In genomic region chr20:25309395-25310267, GRCh38 we compare ENCODE assay signal across 1 cellular context.
A peak's percentile ranks its signal among the peaks of the same experiment; 100 is the strongest.
TF ChIP-seq lines count a peak whose summit lies in the region.

No MANE protein-coding gene starts in this region.

TF ChIP-seq in HepG2, 621 proteins besides CTCF, POLR2A, EP300 and RAD21 (continued from another document and continues in another):
- TF ChIP-seq TSC22D2 (CRISPR knock-in tag; IDR thresholded peaks at IDR 0.05; ENCODE audit: borderline replicate concordance) (no peak; the same call in 1 of the 2 replicates), YEATS2 (CRISPR knock-in tag; IDR thresholded peaks at IDR 0.05; ENCODE audit: borderline replicate concordance) (no peak), ZNF746 (CRISPR knock-in tag; IDR thresholded peaks at IDR 0.05) (no peak), KDM5B (CRISPR knock-in tag; IDR thresholded peaks at IDR 0.05; ENCODE audit: borderline replicate concordance) (no peak), POGZ (CRISPR knock-in tag; IDR thresholded peaks at IDR 0.05) (no peak), ONECUT2 (CRISPR knock-in tag; IDR thresholded peaks at IDR 0.05) (no peak), ZNF615 (CRISPR knock-in tag; IDR thresholded peaks at IDR 0.05; ENCODE audit: borderline replicate concordance) (no peak), ZBTB38 (CRISPR knock-in tag; IDR thresholded peaks at IDR 0.05) (no peak), ZNF652 (CRISPR knock-in tag; IDR thresholded peaks at IDR 0.05; ENCODE audit: borderline replicate concordance, low read depth) (no peak), ATF7-NPFF (CRISPR knock-in tag; IDR thresholded peaks at IDR 0.05; ENCODE audit: low read depth) (no peak), ZNF326 (CRISPR knock-in tag; IDR thresholded peaks at IDR 0.05; ENCODE audit: borderline replicate concordance) (no peak), TEAD2 (CRISPR knock-in tag; IDR thresholded peaks at IDR 0.05) (0 out of 2 replicates have a peak, but pooled peaks have one; percentile 58), MLLT10 (CRISPR knock-in tag; IDR thresholded peaks at IDR 0.05) (no peak), NCOA2 (CRISPR knock-in tag; IDR thresholded peaks at IDR 0.05) (no peak), ZNF367 (CRISPR knock-in tag; IDR thresholded peaks at IDR 0.05; ENCODE audit: borderline replicate concordance) (no peak), ATAD3A (CRISPR knock-in tag; IDR thresholded peaks at IDR 0.05) (no peak), ZNF607 (CRISPR knock-in tag; IDR thresholded peaks at IDR 0.05; ENCODE audit: borderline replicate concordance) (no peak), NPAS2 (CRISPR knock-in tag; IDR thresholded peaks at IDR 0.05; ENCODE audit: borderline replicate concordance) (no peak), ZNF20 (CRISPR knock-in tag; IDR thresholded peaks at IDR 0.05) (no peak), CBFB (CRISPR knock-in tag; IDR thresholded peaks at IDR 0.05) (no peak), ZNF337 (CRISPR knock-in tag; IDR thresholded peaks at IDR 0.05; ENCODE audit: borderline replicate concordance, low read depth) (no peak), JDP2 (CRISPR knock-in tag; IDR thresholded peaks at IDR 0.05; ENCODE audit: borderline replicate concordance) (no peak), ZMYM2 (CRISPR knock-in tag; IDR thresholded peaks at IDR 0.05) (no peak), RARA (CRISPR knock-in tag; IDR thresholded peaks at IDR 0.05) (peak; percentile 94), ZNF333 (CRISPR knock-in tag; IDR thresholded peaks at IDR 0.05; ENCODE audit: borderline replicate concordance) (no peak), SATB2 (CRISPR knock-in tag; IDR thresholded peaks at IDR 0.05) (no peak), PHB2 (IDR thresholded peaks at IDR 0.05; ENCODE audit: partially characterized antibody) (no peak), ZSCAN21 (CRISPR knock-in tag; IDR thresholded peaks at IDR 0.05; ENCODE audit: borderline replicate concordance) (peak; percentile 60), HNRNPK (IDR thresholded peaks at IDR 0.05; ENCODE audit: low read depth, low read length, poor library complexity, severe bottlenecking) (no peak), HES4 (CRISPR knock-in tag; IDR thresholded peaks at IDR 0.05; ENCODE audit: borderline replicate concordance) (no peak), ZSCAN25 (CRISPR knock-in tag; IDR thresholded peaks at IDR 0.05) (no peak; the same call in 1 of the 2 replicates), ARID2 (CRISPR knock-in tag; IDR thresholded peaks at IDR 0.05; ENCODE audit: borderline replicate concordance) (no peak), ZNF260 (CRISPR knock-in tag; IDR thresholded peaks at IDR 0.05; ENCODE audit: borderline replicate concordance, low read depth) (no peak), TCF7L2 (IDR thresholded peaks at IDR 0.05; ENCODE audit: low read depth, low read length) (no peak), ZFAT (CRISPR knock-in tag; conservative IDR thresholded peaks at IDR 0.05) (no peak), ZSCAN22 (CRISPR knock-in tag; IDR thresholded peaks at IDR 0.05) (no peak), ZNF350 (CRISPR knock-in tag; IDR thresholded peaks at IDR 0.05; ENCODE audit: borderline replicate concordance, low read depth) (peak; percentile 55), RFX1 (IDR thresholded peaks at IDR 0.05) (no peak), ZNF839 (CRISPR knock-in tag; IDR thresholded peaks at IDR 0.05; ENCODE audit: borderline replicate concordance) (no peak), ISX (CRISPR knock-in tag; conservative IDR thresholded peaks at IDR 0.05) (no peak), TOE1 (CRISPR knock-in tag; IDR thresholded peaks at IDR 0.05) (no peak), GMEB2 (CRISPR knock-in tag; IDR thresholded peaks at IDR 0.05; ENCODE audit: low read depth) (no peak), CAMTA2 (CRISPR knock-in tag; IDR thresholded peaks at IDR 0.05; ENCODE audit: borderline replicate concordance) (no peak), BCLAF1 (IDR thresholded peaks at IDR 0.05) (no peak)
- TF ChIP-seq, protein P1, sequence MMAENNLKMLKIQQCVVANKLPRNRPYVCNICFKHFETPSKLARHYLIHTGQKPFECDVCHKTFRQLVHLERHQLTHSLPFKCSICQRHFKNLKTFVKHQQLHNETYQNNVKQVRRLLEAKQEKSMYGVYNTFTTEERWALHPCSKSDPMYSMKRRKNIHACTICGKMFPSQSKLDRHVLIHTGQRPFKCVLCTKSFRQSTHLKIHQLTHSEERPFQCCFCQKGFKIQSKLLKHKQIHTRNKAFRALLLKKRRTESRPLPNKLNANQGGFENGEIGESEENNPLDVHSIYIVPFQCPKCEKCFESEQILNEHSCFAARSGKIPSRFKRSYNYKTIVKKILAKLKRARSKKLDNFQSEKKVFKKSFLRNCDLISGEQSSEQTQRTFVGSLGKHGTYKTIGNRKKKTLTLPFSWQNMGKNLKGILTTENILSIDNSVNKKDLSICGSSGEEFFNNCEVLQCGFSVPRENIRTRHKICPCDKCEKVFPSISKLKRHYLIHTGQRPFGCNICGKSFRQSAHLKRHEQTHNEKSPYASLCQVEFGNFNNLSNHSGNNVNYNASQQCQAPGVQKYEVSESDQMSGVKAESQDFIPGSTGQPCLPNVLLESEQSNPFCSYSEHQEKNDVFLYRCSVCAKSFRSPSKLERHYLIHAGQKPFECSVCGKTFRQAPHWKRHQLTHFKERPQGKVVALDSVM (CRISPR knock-in tag; IDR thresholded peaks at IDR 0.05): no peak
- TF ChIP-seq, protein P2, sequence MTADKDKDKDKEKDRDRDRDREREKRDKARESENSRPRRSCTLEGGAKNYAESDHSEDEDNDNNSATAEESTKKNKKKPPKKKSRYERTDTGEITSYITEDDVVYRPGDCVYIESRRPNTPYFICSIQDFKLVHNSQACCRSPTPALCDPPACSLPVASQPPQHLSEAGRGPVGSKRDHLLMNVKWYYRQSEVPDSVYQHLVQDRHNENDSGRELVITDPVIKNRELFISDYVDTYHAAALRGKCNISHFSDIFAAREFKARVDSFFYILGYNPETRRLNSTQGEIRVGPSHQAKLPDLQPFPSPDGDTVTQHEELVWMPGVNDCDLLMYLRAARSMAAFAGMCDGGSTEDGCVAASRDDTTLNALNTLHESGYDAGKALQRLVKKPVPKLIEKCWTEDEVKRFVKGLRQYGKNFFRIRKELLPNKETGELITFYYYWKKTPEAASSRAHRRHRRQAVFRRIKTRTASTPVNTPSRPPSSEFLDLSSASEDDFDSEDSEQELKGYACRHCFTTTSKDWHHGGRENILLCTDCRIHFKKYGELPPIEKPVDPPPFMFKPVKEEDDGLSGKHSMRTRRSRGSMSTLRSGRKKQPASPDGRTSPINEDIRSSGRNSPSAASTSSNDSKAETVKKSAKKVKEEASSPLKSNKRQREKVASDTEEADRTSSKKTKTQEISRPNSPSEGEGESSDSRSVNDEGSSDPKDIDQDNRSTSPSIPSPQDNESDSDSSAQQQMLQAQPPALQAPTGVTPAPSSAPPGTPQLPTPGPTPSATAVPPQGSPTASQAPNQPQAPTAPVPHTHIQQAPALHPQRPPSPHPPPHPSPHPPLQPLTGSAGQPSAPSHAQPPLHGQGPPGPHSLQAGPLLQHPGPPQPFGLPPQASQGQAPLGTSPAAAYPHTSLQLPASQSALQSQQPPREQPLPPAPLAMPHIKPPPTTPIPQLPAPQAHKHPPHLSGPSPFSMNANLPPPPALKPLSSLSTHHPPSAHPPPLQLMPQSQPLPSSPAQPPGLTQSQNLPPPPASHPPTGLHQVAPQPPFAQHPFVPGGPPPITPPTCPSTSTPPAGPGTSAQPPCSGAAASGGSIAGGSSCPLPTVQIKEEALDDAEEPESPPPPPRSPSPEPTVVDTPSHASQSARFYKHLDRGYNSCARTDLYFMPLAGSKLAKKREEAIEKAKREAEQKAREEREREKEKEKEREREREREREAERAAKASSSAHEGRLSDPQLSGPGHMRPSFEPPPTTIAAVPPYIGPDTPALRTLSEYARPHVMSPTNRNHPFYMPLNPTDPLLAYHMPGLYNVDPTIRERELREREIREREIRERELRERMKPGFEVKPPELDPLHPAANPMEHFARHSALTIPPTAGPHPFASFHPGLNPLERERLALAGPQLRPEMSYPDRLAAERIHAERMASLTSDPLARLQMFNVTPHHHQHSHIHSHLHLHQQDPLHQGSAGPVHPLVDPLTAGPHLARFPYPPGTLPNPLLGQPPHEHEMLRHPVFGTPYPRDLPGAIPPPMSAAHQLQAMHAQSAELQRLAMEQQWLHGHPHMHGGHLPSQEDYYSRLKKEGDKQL (CRISPR knock-in tag; IDR thresholded peaks at IDR 0.05; ENCODE audit: low read depth): no peak
- TF ChIP-seq, protein P3, sequence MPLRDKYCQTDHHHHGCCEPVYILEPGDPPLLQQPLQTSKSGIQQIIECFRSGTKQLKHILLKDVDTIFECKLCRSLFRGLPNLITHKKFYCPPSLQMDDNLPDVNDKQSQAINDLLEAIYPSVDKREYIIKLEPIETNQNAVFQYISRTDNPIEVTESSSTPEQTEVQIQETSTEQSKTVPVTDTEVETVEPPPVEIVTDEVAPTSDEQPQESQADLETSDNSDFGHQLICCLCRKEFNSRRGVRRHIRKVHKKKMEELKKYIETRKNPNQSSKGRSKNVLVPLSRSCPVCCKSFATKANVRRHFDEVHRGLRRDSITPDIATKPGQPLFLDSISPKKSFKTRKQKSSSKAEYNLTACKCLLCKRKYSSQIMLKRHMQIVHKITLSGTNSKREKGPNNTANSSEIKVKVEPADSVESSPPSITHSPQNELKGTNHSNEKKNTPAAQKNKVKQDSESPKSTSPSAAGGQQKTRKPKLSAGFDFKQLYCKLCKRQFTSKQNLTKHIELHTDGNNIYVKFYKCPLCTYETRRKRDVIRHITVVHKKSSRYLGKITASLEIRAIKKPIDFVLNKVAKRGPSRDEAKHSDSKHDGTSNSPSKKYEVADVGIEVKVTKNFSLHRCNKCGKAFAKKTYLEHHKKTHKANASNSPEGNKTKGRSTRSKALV (CRISPR knock-in tag; IDR thresholded peaks at IDR 0.05): no peak
- TF ChIP-seq, protein P4, sequence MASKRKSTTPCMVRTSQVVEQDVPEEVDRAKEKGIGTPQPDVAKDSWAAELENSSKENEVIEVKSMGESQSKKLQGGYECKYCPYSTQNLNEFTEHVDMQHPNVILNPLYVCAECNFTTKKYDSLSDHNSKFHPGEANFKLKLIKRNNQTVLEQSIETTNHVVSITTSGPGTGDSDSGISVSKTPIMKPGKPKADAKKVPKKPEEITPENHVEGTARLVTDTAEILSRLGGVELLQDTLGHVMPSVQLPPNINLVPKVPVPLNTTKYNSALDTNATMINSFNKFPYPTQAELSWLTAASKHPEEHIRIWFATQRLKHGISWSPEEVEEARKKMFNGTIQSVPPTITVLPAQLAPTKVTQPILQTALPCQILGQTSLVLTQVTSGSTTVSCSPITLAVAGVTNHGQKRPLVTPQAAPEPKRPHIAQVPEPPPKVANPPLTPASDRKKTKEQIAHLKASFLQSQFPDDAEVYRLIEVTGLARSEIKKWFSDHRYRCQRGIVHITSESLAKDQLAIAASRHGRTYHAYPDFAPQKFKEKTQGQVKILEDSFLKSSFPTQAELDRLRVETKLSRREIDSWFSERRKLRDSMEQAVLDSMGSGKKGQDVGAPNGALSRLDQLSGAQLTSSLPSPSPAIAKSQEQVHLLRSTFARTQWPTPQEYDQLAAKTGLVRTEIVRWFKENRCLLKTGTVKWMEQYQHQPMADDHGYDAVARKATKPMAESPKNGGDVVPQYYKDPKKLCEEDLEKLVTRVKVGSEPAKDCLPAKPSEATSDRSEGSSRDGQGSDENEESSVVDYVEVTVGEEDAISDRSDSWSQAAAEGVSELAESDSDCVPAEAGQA (IDR thresholded peaks at IDR 0.05; ENCODE audit: low read depth): no peak
- TF ChIP-seq, protein P4 (CRISPR knock-in tag; IDR thresholded peaks at IDR 0.05; ENCODE audit: borderline replicate concordance): no peak
